In the genomic region with DNA sequence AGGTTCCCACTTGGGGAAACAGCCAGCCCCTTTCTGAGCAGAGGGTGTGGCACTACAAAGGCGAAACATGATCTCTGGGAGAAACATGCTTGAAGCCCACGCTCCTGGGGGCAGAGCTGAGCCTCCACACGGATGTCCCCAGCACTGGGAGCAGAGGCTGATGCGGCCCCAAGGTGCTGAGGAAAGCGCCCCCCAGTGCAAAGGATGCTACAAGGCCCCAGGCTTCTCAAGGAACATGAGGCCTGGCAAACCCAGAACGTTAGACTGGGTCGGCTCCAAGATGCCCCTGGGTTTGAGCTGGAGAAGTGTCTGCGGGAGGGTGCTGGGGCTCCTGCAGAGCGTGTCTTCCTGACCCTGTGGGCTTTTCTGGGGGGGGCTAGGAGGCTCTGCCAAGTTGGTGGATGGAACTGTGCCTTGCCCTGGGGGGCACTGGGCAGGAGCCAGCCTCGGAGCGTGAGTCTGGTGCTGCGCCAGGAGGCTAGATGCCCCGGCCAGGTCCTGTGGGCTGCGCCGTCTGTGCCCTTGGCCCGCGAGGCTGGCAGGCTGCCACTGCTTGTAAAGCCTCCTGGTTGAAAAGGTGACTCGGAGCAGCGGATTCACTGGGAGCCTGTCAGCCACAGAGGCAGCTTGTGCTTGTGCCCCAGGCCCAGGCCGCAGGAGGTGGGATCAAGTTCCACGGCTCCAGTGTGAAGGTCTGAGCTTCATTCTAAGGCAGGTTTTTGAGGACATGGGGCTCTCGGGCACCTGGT, we compare ENCODE assay signal across 1 cellular context.
TF ChIP-seq lines count a peak whose summit lies in the region.

No MANE protein-coding gene starts in this region.

TF ChIP-seq in HEK293, 187 proteins besides CTCF, POLR2A, EP300 and RAD21 (continued from another document):
- TF ChIP-seq, protein P1, sequence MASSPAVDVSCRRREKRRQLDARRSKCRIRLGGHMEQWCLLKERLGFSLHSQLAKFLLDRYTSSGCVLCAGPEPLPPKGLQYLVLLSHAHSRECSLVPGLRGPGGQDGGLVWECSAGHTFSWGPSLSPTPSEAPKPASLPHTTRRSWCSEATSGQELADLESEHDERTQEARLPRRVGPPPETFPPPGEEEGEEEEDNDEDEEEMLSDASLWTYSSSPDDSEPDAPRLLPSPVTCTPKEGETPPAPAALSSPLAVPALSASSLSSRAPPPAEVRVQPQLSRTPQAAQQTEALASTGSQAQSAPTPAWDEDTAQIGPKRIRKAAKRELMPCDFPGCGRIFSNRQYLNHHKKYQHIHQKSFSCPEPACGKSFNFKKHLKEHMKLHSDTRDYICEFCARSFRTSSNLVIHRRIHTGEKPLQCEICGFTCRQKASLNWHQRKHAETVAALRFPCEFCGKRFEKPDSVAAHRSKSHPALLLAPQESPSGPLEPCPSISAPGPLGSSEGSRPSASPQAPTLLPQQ (tag by site-specific recombination; IDR thresholded peaks at IDR 0.05), result 0 out of 2 replicates have a peak, but pooled peaks have one; percentile 56
